13 cellular contexts compared by ENCODE assay signal in genomic region chr6:56798163-56798562, GRCh38.
DNase-seq lines count a peak whose midpoint lies in the region; ATAC-seq and TF ChIP-seq lines count a peak whose summit lies in the region.
"Had no signal": no experiment of that assay in that cellular context is flagged by ENCODE, and none has a peak within 500 bp of the region (broad histone marks: within the 10 kb centered on the region; RNA-seq: fewer than 3 reads in every experiment).

No MANE protein-coding gene starts in this region.

- no peak for TF ChIP-seq POLR2A in vagina (IDR thresholded peaks at IDR 0.05)

- H3K36me3 ChIP-seq in ascending aorta (no peaks in the 10 kb centered on the region), vagina (no peaks in the 10 kb centered on the region)
- H3K36me3 ChIP-seq: esophagus squamous epithelium had no signal

- TF ChIP-seq CTCF in ascending aorta (IDR thresholded peaks at IDR 0.05) (no peak), vagina (IDR thresholded peaks at IDR 0.05) (no peak)

- H3K4me1 ChIP-seq in ascending aorta (peaks cover 0 to 32% of the 10 kb centered on the region in 2 donors), right cardiac atrium (ENCODE audit: control insufficient read depth, insufficient read depth, low read length) (peaks cover 6% of the 10 kb centered on the region), vagina (peaks cover 30% of the 10 kb centered on the region)

- WGBS in right cardiac atrium, result 57% methylated on average over 2 of the region's 2 CpGs

- ATAC-seq in right cardiac atrium (peak; percentile 39 to 51), GM19463 (IDR thresholded peaks at IDR 0.05; ENCODE audit: unreplicated experiment) (no peak)
- ATAC-seq: natural killer cell treated with Interleukin-12 subunit alpha and Interleukin-12 subunit beta and Interleukin-15 and Interleukin-18, amount 100 ng/mL, for 72 hours had no signal

- DNase-seq in NCI-H1417 (lab: John Stamatoyannopoulos, UW), result peak in 2 of 3 experiments; percentile 9 to 43
- no peak for DNase-seq in NCI-H1417 treated with DMSO at 0.1 percent for 48 hours (lab: John Stamatoyannopoulos, UW)
- no peak for DNase-seq in ascending aorta (ENCODE audit: low spot score in 2 of 2)
- no peak for DNase-seq in right cardiac atrium
- no peak for DNase-seq in vagina (ENCODE audit: extremely low spot score in 2 of 2)
- no peak for DNase-seq in NCI-H1105 (lab: John Stamatoyannopoulos, UW)
- DNase-seq in activated CD8-positive, alpha-beta memory T cell treated with anti-CD3 and anti-CD28 coated beads, Interleukin-2, amount 50 U/mL, for 4 hours, result no peak
- DNase-seq: activated CD4-positive, alpha-beta T cell treated with anti-CD3 and anti-CD28 coated beads, Interleukin-2, amount 10 ng/mL, durations not matched to agents 24 days and 14 days; esophagus squamous epithelium; KBM-7; NCI-H2171 had no signal

- intact Hi-C loops in ascending aorta (cut with DNase I), result loop anchor here (2.0 to 5.0 kb wide), 2 partner anchors 44 to 53 kb away; no protein-coding TSS in a partner anchor
- intact Hi-C loops in right cardiac atrium (cut with DNase I), result no loop called here
- intact Hi-C loops in vagina (cut with DNase I), result no loop called here

- H3K4me3 ChIP-seq in ascending aorta (no peak overlapping the region), right cardiac atrium (ENCODE audit: low read length) (no peak overlapping the region), vagina (no peak overlapping the region)
- H3K4me3 ChIP-seq: esophagus squamous epithelium had no signal

- H3K27me3 ChIP-seq in ascending aorta (no peaks in the 10 kb centered on the region), right cardiac atrium (ENCODE audit: control insufficient read depth, insufficient read depth) (no peaks in the 10 kb centered on the region), vagina (no peaks in the 10 kb centered on the region)
- H3K27me3 ChIP-seq: esophagus squamous epithelium had no signal

- H3K27ac ChIP-seq in ascending aorta (peak overlapping the region; percentile 21 to 39), right cardiac atrium (ENCODE audit: low read length) (no peak overlapping the region), vagina (peak overlapping the region; percentile 49)
- H3K27ac ChIP-seq: esophagus squamous epithelium had no signal

- H3K9me3 ChIP-seq in ascending aorta (no peaks in the 10 kb centered on the region), right cardiac atrium (ENCODE audit: control insufficient read depth, low read length) (no peaks in the 10 kb centered on the region), vagina (no peaks in the 10 kb centered on the region)
- H3K9me3 ChIP-seq: esophagus squamous epithelium had no signal

Comparison
In these comparisons a context has a peak if more than half of its experiments do, and no peak if none do; other contexts are left out.
1. DNase-seq: peak in NCI-H1417 (2 of 3); none in NCI-H1417 treated with DMSO at 0.1 percent for 48 hours (single experiment), ascending aorta (0 of 2), right cardiac atrium (0 of 3), vagina (0 of 2), NCI-H1105 (single experiment) and activated CD8-positive, alpha-beta memory T cell treated with anti-CD3 and anti-CD28 coated beads, Interleukin-2, amount 50 U/mL, for 4 hours (single experiment).